17 cellular contexts compared by ENCODE assay signal in genomic region chr6:168384045-168385038, GRCh38. TPM values are rescaled to one million over a fixed set of nuclear protein-coding genes. Genes with fewer than 3 reads are reported as not detected.
DNase-seq lines count a peak whose midpoint lies in the region; TF ChIP-seq lines count a peak whose summit lies in the region.
"Had no signal": no experiment of that assay in that cellular context is flagged by ENCODE, and none has a peak within 500 bp of the region (broad histone marks: within the 10 kb centered on the region; RNA-seq: fewer than 3 reads in every experiment).

No MANE protein-coding gene starts in this region.

- peaks cover 7% of the 10 kb centered on the region; the same call in 1 of the 2 replicates for H3F3A ChIP-seq in PC-9 (ENCODE audit: insufficient read depth, low read depth)

- H3K4me2 ChIP-seq in PC-9: no peak overlapping the region
- H3K4me2 ChIP-seq: smooth muscle cell had no signal

- no peak overlapping the region for H3K27ac Mint-ChIP-seq in activated CD4-positive, alpha-beta memory T cell treated with anti-CD3 and anti-CD28 coated beads for 36 hours
- no peak overlapping the region for H3K27ac Mint-ChIP-seq in immature natural killer cell

- H3K27ac ChIP-seq in ACC112 (ENCODE audit: low read depth, low read length): peak overlapping the region; percentile 68
- peak overlapping the region; percentile 68 to 78 for H3K27ac ChIP-seq in ascending aorta
- peak overlapping the region; percentile 4 to 46 for H3K27ac ChIP-seq in right atrium auricular region
- peak overlapping the region in 2 of 4 donors; percentile 28 to 48 for H3K27ac ChIP-seq in sigmoid colon
- no peak overlapping the region for H3K27ac ChIP-seq in PC-9

- no peaks in the 10 kb centered on the region for H3K4me1 Mint-ChIP-seq in activated CD4-positive, alpha-beta memory T cell treated with anti-CD3 and anti-CD28 coated beads for 36 hours (ENCODE audit: low read depth)
- no peaks in the 10 kb centered on the region for H3K4me1 Mint-ChIP-seq in immature natural killer cell
- H3K4me1 Mint-ChIP-seq: CD14-positive monocyte had no signal

- BruUV-seq in PC-9 (replicated peaks; lab: Mats Ljungman, UMichigan): no TSS peak

- H4K20me1 ChIP-seq in PC-9 (ENCODE audit: insufficient read depth): no peaks in the 10 kb centered on the region

- no peaks in the 10 kb centered on the region for H3K27me3 Mint-ChIP-seq in activated CD4-positive, alpha-beta memory T cell treated with anti-CD3 and anti-CD28 coated beads for 36 hours
- peaks cover 0 to 6% (median 4%) of the 10 kb centered on the region in 3 donors for H3K27me3 Mint-ChIP-seq in immature natural killer cell (ENCODE audit: low read depth in 3 of 3)

- CTCF ChIA-PET in PC-9 (lab: Charles Lee): no interaction called here
- CTCF ChIA-PET in activated CD4-positive, alpha-beta memory T cell treated with anti-CD3 and anti-CD28 coated beads for 36 hours (lab: Charles Lee): no interaction called here

- H3K9me3 ChIP-seq in ascending aorta: no peaks in the 10 kb centered on the region
- H3K9me3 ChIP-seq in right atrium auricular region: no peaks in the 10 kb centered on the region
- H3K9me3 ChIP-seq in sigmoid colon: no peaks in the 10 kb centered on the region
- no peaks in the 10 kb centered on the region for H3K9me3 ChIP-seq in PC-9 (ENCODE audit: insufficient read depth, low read depth)

- 77 to 89% methylated on average over 31 of the region's 31 CpGs for WGBS in sigmoid colon, 2 donors

- POLR2A ChIA-PET in PC-9 (lab: Charles Lee; ENCODE audit: unreplicated experiment): no interaction called here
- POLR2A ChIA-PET in activated CD4-positive, alpha-beta memory T cell treated with anti-CD3 and anti-CD28 coated beads for 36 hours (lab: Charles Lee): no interaction called here

- no peaks in the 10 kb centered on the region for H3K36me3 Mint-ChIP-seq in activated CD4-positive, alpha-beta memory T cell treated with anti-CD3 and anti-CD28 coated beads for 36 hours
- no peaks in the 10 kb centered on the region for H3K36me3 Mint-ChIP-seq in immature natural killer cell
- H3K36me3 Mint-ChIP-seq: CD14-positive monocyte had no signal

- H3K27me3 ChIP-seq in ACC112 (ENCODE audit: insufficient read depth, low read length) (no peaks in the 10 kb centered on the region), ascending aorta (no peaks in the 10 kb centered on the region), right atrium auricular region (no peaks in the 10 kb centered on the region), sigmoid colon (no peaks in the 10 kb centered on the region), PC-9 (ENCODE audit: insufficient read depth, low read depth) (peaks cover 56% of the 10 kb centered on the region)

- intact Hi-C loops in ascending aorta (cut with DNase I): loop anchor here (2.0 to 5.0 kb wide), 5 partner anchors 56 to 223 kb away; partner anchors contain the start of gene SMOC2
- intact Hi-C loops in sigmoid colon (cut with DNase I): no loop called here
- intact Hi-C loops in PC-9 (cut with micrococcal nuclease; ENCODE audit: unreplicated experiment): no loop called here
- intact Hi-C loops in activated CD4-positive, alpha-beta memory T cell treated with anti-CD3 and anti-CD28 coated beads for 36 hours (cut with micrococcal nuclease): no loop called here

- H3K4me3 ChIP-seq in ACC112 (ENCODE audit: low read depth, low read length): peak overlapping the region; percentile 64
- H3K4me3 ChIP-seq in ascending aorta: peak overlapping the region; percentile 13 to 54
- no peak overlapping the region for H3K4me3 ChIP-seq in right atrium auricular region
- H3K4me3 ChIP-seq in sigmoid colon: no peak overlapping the region
- H3K4me3 ChIP-seq in PC-9: no peak overlapping the region
- H3K4me3 ChIP-seq: smooth muscle cell had no signal

- no peak overlapping the region for H3K4me3 Mint-ChIP-seq in activated CD4-positive, alpha-beta memory T cell treated with anti-CD3 and anti-CD28 coated beads for 36 hours
- no peak overlapping the region for H3K4me3 Mint-ChIP-seq in immature natural killer cell
- H3K4me3 Mint-ChIP-seq: CD14-positive monocyte had no signal

- H2AFZ ChIP-seq in ACC112 (ENCODE audit: low read length, unreplicated experiment) (peak overlapping the region; percentile 85), PC-9 (no peak overlapping the region)

- H3K9me3 Mint-ChIP-seq in activated CD4-positive, alpha-beta memory T cell treated with anti-CD3 and anti-CD28 coated beads for 36 hours: peaks cover 4% of the 10 kb centered on the region
- no peaks in the 10 kb centered on the region for H3K9me3 Mint-ChIP-seq in immature natural killer cell

- DNase-seq in ascending aorta (ENCODE audit: low spot score in 2 of 2): peak in 1 of 2 donors; percentile 78
- no peak for DNase-seq in right atrium auricular region (ENCODE audit: low spot score)
- DNase-seq in sigmoid colon: peak; percentile 61
- no peak for DNase-seq in NCI-H2081 treated with DMSO at 0.1 percent for 48 hours (lab: John Stamatoyannopoulos, UW)
- DNase-seq in PC-9: no peak
- DNase-seq in activated CD4-positive, alpha-beta memory T cell treated with anti-CD3 and anti-CD28 coated beads for 36 hours: no peak
- DNase-seq in immature natural killer cell: no peak
- DNase-seq: activated CD4-positive, alpha-beta T cell treated with anti-CD3 and anti-CD28 coated beads for 48 hours; activated CD8-positive, alpha-beta memory T cell treated with anti-CD3 and anti-CD28 coated beads, Interleukin-2, amount 50 U/mL, for 4 hours; activated gamma-delta T cell treated with Interleukin-2 at 50 U/mL for 16 hours; NCI-H1694 treated with DMSO at 0.1 percent for 48 hours; NCI-H226; occipital lobe; stimulated activated CD4-positive, alpha-beta T cell treated with anti-CD3 and anti-CD28 coated beads, Interleukin-4, amount 100 ng/mL, for 4 hours had no signal

- H3K79me2 ChIP-seq in ACC112 (ENCODE audit: control insufficient read depth, insufficient read depth, low read length, unreplicated experiment) (no peaks in the 10 kb centered on the region), PC-9 (ENCODE audit: low read depth) (no peaks in the 10 kb centered on the region)

- H3K9me2 ChIP-seq in PC-9 (ENCODE audit: insufficient read depth): no peaks in the 10 kb centered on the region

- TF ChIP-seq CTCF in ascending aorta (IDR thresholded peaks at IDR 0.05) (no peak), right atrium auricular region (IDR thresholded peaks at IDR 0.05) (no peak), sigmoid colon (IDR thresholded peaks at IDR 0.05) (no peak), PC-9 (conservative IDR thresholded peaks at IDR 0.05) (no peak)

- H3K4me1 ChIP-seq in ACC112 (ENCODE audit: control insufficient read depth, insufficient read depth, low read length, unreplicated experiment) (peaks cover 19% of the 10 kb centered on the region), ascending aorta (peaks cover 0 to 10% of the 10 kb centered on the region in 2 donors), right atrium auricular region (no peaks in the 10 kb centered on the region), sigmoid colon (peaks cover 0 to 14% (median 8%) of the 10 kb centered on the region in 4 donors), PC-9 (replicated peaks; ENCODE audit: insufficient read depth) (no peaks in the 10 kb centered on the region)

- H3K36me3 ChIP-seq in ACC112 (ENCODE audit: insufficient read depth, low read length): no peaks in the 10 kb centered on the region
- H3K36me3 ChIP-seq in ascending aorta: no peaks in the 10 kb centered on the region
- H3K36me3 ChIP-seq in right atrium auricular region: no peaks in the 10 kb centered on the region
- no peaks in the 10 kb centered on the region for H3K36me3 ChIP-seq in sigmoid colon
- H3K36me3 ChIP-seq in PC-9 (ENCODE audit: low read depth): no peaks in the 10 kb centered on the region

- TF ChIP-seq EP300 in sigmoid colon (IDR thresholded peaks at IDR 0.05): no peak

- TF ChIP-seq POLR2A in sigmoid colon (IDR thresholded peaks at IDR 0.05): no peak

RNA-seq across cellular contexts. Expression of gene SMOC2, which starts 56.6 kb away (rescaled TPM):
- total RNA-seq in ascending aorta (102 TPM), right atrium auricular region (10 to 100 TPM; 10.8 to 31.7 TPM), sigmoid colon (100 to 1,000 TPM in 1 of 4 donors, 10 to 100 TPM in 3; 23.9 to 130 (median 52.9) TPM), PC-9 (2021) (not detected in 2 replicates)
- polyA plus RNA-seq in sigmoid colon (10 to 100 TPM in 1 of 3 donors, 1 to 10 TPM in 2; 4.2 to 33.5 (median 6.2) TPM), immature natural killer cell (not detected)
- total RNA-seq in activated CD4-positive, alpha-beta memory T cell treated with anti-CD3 and anti-CD28 coated beads for 36 hours: not detected
- polyA plus RNA-seq: CD14-positive monocyte had no signal

Comparison
In these comparisons a context has a peak if more than half of its experiments do, and no peak if none do; other contexts are left out.
1. H3K4me3 ChIP-seq: peak in ACC112 (single experiment) and ascending aorta (2 of 2); none in right atrium auricular region (0 of 2), sigmoid colon (0 of 4) and PC-9 (single experiment).
2. RNA of gene SMOC2, which starts 56.6 kb away (total RNA-seq): 102 TPM in ascending aorta (single experiment), 23.9 to 130 TPM in sigmoid colon and 10.8 to 31.7 TPM in right atrium auricular region; not detected in PC-9 and not detected in activated CD4-positive, alpha-beta memory T cell treated with anti-CD3 and anti-CD28 coated beads for 36 hours; every median in the first group is over 10 times any median in the second.